Comparison of ENCODE assay signal across 5 cellular contexts in the genomic region with DNA sequence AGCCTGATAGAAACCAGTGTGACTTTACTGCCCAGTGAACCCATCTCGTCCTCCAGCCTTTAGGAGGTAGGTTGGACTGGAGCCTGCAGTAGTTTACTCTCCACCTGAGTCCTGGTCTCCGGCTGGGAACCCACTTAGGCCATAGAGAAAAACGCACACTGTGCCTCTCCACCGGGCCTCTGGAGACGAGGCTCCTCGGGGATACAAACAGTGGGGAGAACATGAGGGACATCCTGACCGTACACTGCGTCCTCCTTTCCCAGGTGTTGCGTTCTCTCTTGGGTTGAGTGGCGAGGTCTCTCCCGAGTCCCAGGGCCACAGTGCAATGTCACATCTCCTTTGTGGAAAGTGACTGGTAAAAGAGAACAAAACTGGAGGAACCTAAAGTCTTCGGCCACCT. TPM values are rescaled to one million over a fixed set of nuclear protein-coding genes. Genes with fewer than 3 reads are reported as not detected.
"Had no signal": no experiment of that assay in that cellular context is flagged by ENCODE, and none has a peak within 500 bp of the region (broad histone marks: within the 10 kb centered on the region; RNA-seq: fewer than 3 reads in every experiment).

No MANE protein-coding gene starts in this region.

RNA-seq across cellular contexts. Expression of gene FCGR3B, which starts 26.0 kb away (rescaled TPM):
- total RNA-seq: neural crest cell, osteoblast, pulmonary artery endothelial cell, smooth muscle cell had no signal
- polyA plus RNA-seq: naive thymus-derived CD4-positive, alpha-beta T cell had no signal

RNA-seq across cellular contexts. Expression of gene FCGR3A, which starts 55.4 kb away (rescaled TPM):
- total RNA-seq: neural crest cell, pulmonary artery endothelial cell, smooth muscle cell had no signal

RNA-seq across cellular contexts. Expression of gene FCGR2B, which starts 57.9 kb away (rescaled TPM):
- total RNA-seq: neural crest cell, pulmonary artery endothelial cell, smooth muscle cell had no signal
- polyA plus RNA-seq: smooth muscle cell had no signal
